ENCODE assay signal across 8 cellular contexts in genomic region chr18:74331404-74331803, GRCh38. TPM values are rescaled to one million over a fixed set of nuclear protein-coding genes. Genes with fewer than 3 reads are reported as not detected.
A peak's percentile ranks its signal among the peaks of the same experiment; 100 is the strongest.
DNase-seq lines count a peak whose midpoint lies in the region; ATAC-seq, FAIRE-seq and TF ChIP-seq lines count a peak whose summit lies in the region.

No MANE protein-coding gene starts in this region.

- ATAC-seq in GM12878: peak; percentile 79
- ATAC-seq in GM21737 (IDR thresholded peaks at IDR 0.05; ENCODE audit: unreplicated experiment): no peak

- no peak overlapping the region for H3K4me2 ChIP-seq in GM12878 (ENCODE audit: control insufficient read depth, insufficient read depth)
- H3K4me2 ChIP-seq in mesenchymal stem cell (ENCODE audit: low read length, poor library complexity, severe bottlenecking): no peak overlapping the region

- no peak overlapping the region for H4K8ac ChIP-seq in mesenchymal stem cell (ENCODE audit: low read length)

- no peaks in the 10 kb centered on the region for H3K79me1 ChIP-seq in mesenchymal stem cell (replicated peaks; ENCODE audit: low read length, poor library complexity, severe bottlenecking)

- H2BK120ac ChIP-seq in mesenchymal stem cell (ENCODE audit: low read depth, low read length): no peak overlapping the region

- H2BK12ac ChIP-seq in mesenchymal stem cell (ENCODE audit: low read length in 2 of 2): no peak overlapping the region

- H3K9ac ChIP-seq in GM12878 (ENCODE audit: control insufficient read depth, insufficient read depth, low read length): no peak overlapping the region
- H3K9ac ChIP-seq in mesenchymal stem cell (ENCODE audit: low read length): no peak overlapping the region

- H4K20me1 ChIP-seq in GM12878 (ENCODE audit: control insufficient read depth, insufficient read depth): no peaks in the 10 kb centered on the region

- no peaks in the 10 kb centered on the region for H3K79me2 ChIP-seq in GM12878 (ENCODE audit: control insufficient read depth, insufficient read depth, low read length)

- H2BK15ac ChIP-seq in mesenchymal stem cell (ENCODE audit: low read depth, poor library complexity, severe bottlenecking): no peak overlapping the region

- H3K4me3 ChIP-seq in GM12878 (no peak overlapping the region), mesenchymal stem cell (ENCODE audit: insufficient read depth in 1 of 2, low read depth in 1 of 2, low read length in 2 of 2) (no peak overlapping the region), coronary artery (no peak overlapping the region)

- RAD21 ChIA-PET in GM12878 (lab: Charles Lee; ENCODE audit: unreplicated experiment): no interaction called here

- in situ Hi-C loops in GM12878 (cut with MboI): loop anchor here (5.0 kb wide), 1 partner anchor 134 kb away; no protein-coding TSS in a partner anchor

- CTCF ChIA-PET in GM12878 (lab: Yijun Ruan, JAX): no interaction called here

- TF ChIP-seq RAD21 in GM12878 (IDR thresholded peaks at IDR 0.05; ENCODE audit: insufficient read depth, low read depth, low read length): 0 out of 2 replicates have a peak, but pooled peaks have one; percentile 27

- H2AFZ ChIP-seq in GM12878 (ENCODE audit: control insufficient read depth, low read depth, low read length): no peak overlapping the region
- H2AFZ ChIP-seq in mesenchymal stem cell (ENCODE audit: low read depth, low read length): no peak overlapping the region

- no peak for FAIRE-seq in GM12878 (lab: Jason Lieb, UNC)

- DNase-seq in EL: peak; percentile 56
- DNase-seq in HT1080 (ENCODE audit: low read depth): peak; percentile 64
- DNase-seq in GM12878 (ENCODE audit: low read depth, low spot score): no peak
- peak; percentile 54 for DNase-seq in mesenchymal stem cell
- no peak for DNase-seq in activated CD8-positive, alpha-beta memory T cell treated with anti-CD3 and anti-CD28 coated beads, Interleukin-2, amount 50 U/mL, for 48 hours
- no peak for DNase-seq in coronary artery (ENCODE audit: low spot score)
- DNase-seq in activated naive CD4-positive, alpha-beta T cell treated with Interleukin-2 at 50 U/mL for 16 hours: no peak

- H3K14ac ChIP-seq in mesenchymal stem cell (ENCODE audit: low read length in 2 of 2): no peak overlapping the region

- H3K23ac ChIP-seq in mesenchymal stem cell (ENCODE audit: low read length in 2 of 2): no peak overlapping the region

- no peak overlapping the region for H4K91ac ChIP-seq in mesenchymal stem cell (ENCODE audit: low read length)

- H3K4ac ChIP-seq in mesenchymal stem cell (ENCODE audit: low read depth in 1 of 2, low read length in 2 of 2): no peak overlapping the region

- no peaks in the 10 kb centered on the region for H3K36me3 ChIP-seq in GM12878 (ENCODE audit: control insufficient read depth in 2 of 2, insufficient read depth in 2 of 2, low read length in 1 of 2)
- H3K36me3 ChIP-seq in mesenchymal stem cell (ENCODE audit: control insufficient read depth in 1 of 2, insufficient read depth in 2 of 2, low read depth in 1 of 2, low read length in 2 of 2): no peaks in the 10 kb centered on the region

- peak; percentile 32 to 39 (median 37); a peak in 5 of 6 replicates for TF ChIP-seq CTCF in GM12878 (IDR thresholded peaks at IDR 0.05 in 2 of 3, conservative IDR thresholded peaks at IDR 0.05 in 1 of 3; ENCODE audit: control insufficient read depth in 2 of 3, extremely low read depth in 1 of 3, insufficient read depth in 1 of 3, low read depth in 3 of 3, low read length in 3 of 3)
- TF ChIP-seq CTCF in coronary artery (IDR thresholded peaks at IDR 0.05): no peak

- TF ChIP-seq POLR2A in GM12878 (IDR thresholded peaks at IDR 0.05; ENCODE audit: low read depth, low read length): no peak

- no TSS peak for BruUV-seq in GM12878 (replicated peaks; lab: Mats Ljungman, UMichigan)

- 9% methylated on average over 2 of the region's 2 CpGs for whole genome bisulfite sequencing in GM12878 (ENCODE audit: insufficient coverage, insufficient replicate concordance, low lambda C conversion rate, missing lambda C conversion rate)
- 63% methylated on average over 1 of the region's 2 CpGs for WGBS in mesenchymal stem cell

- H3K4me1 ChIP-seq in GM12878 (ENCODE audit: control insufficient read depth, insufficient read depth, low read length) (peaks cover 5% of the 10 kb centered on the region), mesenchymal stem cell (ENCODE audit: control insufficient read depth, insufficient read depth, low read depth, low read length) (no peaks in the 10 kb centered on the region)

- H3K9me3 ChIP-seq in GM12878 (replicated peaks; ENCODE audit: control insufficient read depth, insufficient read depth, low read length) (peaks cover 3% of the 10 kb centered on the region; the same call in 2 of the 3 replicates), mesenchymal stem cell (ENCODE audit: control insufficient read depth, low read length) (no peaks in the 10 kb centered on the region)

- H3K27ac ChIP-seq in GM12878 (ENCODE audit: control insufficient read depth, insufficient read depth) (no peak overlapping the region), mesenchymal stem cell (ENCODE audit: low read length, poor library complexity, severe bottlenecking) (no peak overlapping the region), coronary artery (no peak overlapping the region)

- intact Hi-C loops in GM12878 (cut with micrococcal nuclease; ENCODE audit: unreplicated experiment): no loop called here

- H3K27me3 ChIP-seq in GM12878 (replicated peaks in 1 of 2; ENCODE audit: control insufficient read depth in 2 of 2, insufficient read depth in 2 of 2, low read length in 1 of 2): no peaks in the 10 kb centered on the region
- H3K27me3 ChIP-seq in mesenchymal stem cell (ENCODE audit: control insufficient read depth in 1 of 2, insufficient read depth in 1 of 2, low read length in 2 of 2): no peaks in the 10 kb centered on the region

- H3K18ac ChIP-seq in mesenchymal stem cell (ENCODE audit: low read depth in 1 of 2, low read length in 2 of 2): no peak overlapping the region

- no peak overlapping the region for H2BK5ac ChIP-seq in mesenchymal stem cell (ENCODE audit: low read depth, low read length, poor library complexity, severe bottlenecking)

- no peak for TF ChIP-seq EP300 in GM12878 (IDR thresholded peaks at IDR 0.05; ENCODE audit: borderline replicate concordance in 1 of 2, control insufficient read depth in 1 of 2, low read depth in 2 of 2, low read length in 2 of 2)

- no peak overlapping the region for H2AK5ac ChIP-seq in mesenchymal stem cell (ENCODE audit: low read length, severe bottlenecking)

- POLR2A ChIA-PET in GM12878 (lab: Charles Lee): no interaction called here

- SMC1A ChIA-PET in GM12878 (lab: Charles Lee; ENCODE audit: uncharacterized antibody, unreplicated experiment): no interaction called here

TF ChIP-seq in GM12878, 131 proteins besides CTCF, POLR2A, EP300 and RAD21 (continues in another document):
- TF ChIP-seq ZNF384 (IDR thresholded peaks at IDR 0.05; ENCODE audit: borderline replicate concordance, low read depth, low read length) (no peak), GATAD2B (conservative IDR thresholded peaks at IDR 0.05; ENCODE audit: low read depth) (no peak), HDGF (IDR thresholded peaks at IDR 0.05) (no peak), CHD4 (IDR thresholded peaks at IDR 0.05) (no peak), SMC3 (IDR thresholded peaks at IDR 0.05; ENCODE audit: borderline replicate concordance, low read length) (peak; percentile 29; the same call in 1 of the 2 replicates)

RNA-seq across cellular contexts. Expression of gene C18orf63, which starts 15.8 kb away (rescaled TPM):
- not detected in 2 replicates for total RNA-seq in HT1080 (2014; rRNA removed; shearing (Covaris generic))
- 0.05 TPM in 1 of 2 replicates, not detected in the other for polyA plus RNA-seq in HT1080 (2015; cell fraction: cytosol; rRNA removed)
- 0.08 TPM in 1 of 2 replicates, not detected in the other for polyA plus RNA-seq in HT1080 (2015; cell fraction: nucleus; rRNA removed)
- total RNA-seq in GM12878 (2013; cell fraction: nucleolus; rRNA removed): not detected in 2 replicates
- total RNA-seq in GM12878 (2014; rRNA removed) (not detected in 2 replicates), GM12878 (2014; rRNA removed; fragmentation: Illumina TruSeq; extraction: Trizol) (not detected in 2 replicates), GM12878 (2021) (not detected in 2 replicates)
- not detected for polyA plus RNA-seq in GM12878 (2011; ENCODE audit: low read depth)
- polyA plus RNA-seq in GM12878 (2011; rRNA removed) (not detected in 2 replicates), GM12878 (2014; fragmentation: Illumina TruSeq; extraction: Trizol) (not detected in 2 replicates), GM12878 (2014; fragmentation: Nextera tagmentation; extraction: Ambion mirVana) (not detected), GM12878 (2014; rRNA removed) (not detected in 2 replicates), GM12878 (2016; fragmentation: Nextera tagmentation; extraction: Ambion mirVana) (not detected)
- not detected in 2 replicates for polyA plus RNA-seq in GM12878 (2011; cell fraction: cytosol; rRNA removed)
- not detected in 2 replicates for polyA plus RNA-seq in GM12878 (2011; cell fraction: nucleus; rRNA removed)
- not detected in 2 replicates for polyA plus RNA-seq in GM12878 (2012)
- polyA minus RNA-seq in GM12878 (2011; rRNA and poly(A)+ RNA removed): not detected in 2 replicates
- not detected in 2 replicates for polyA minus RNA-seq in GM12878 (2011; cell fraction: cytosol; rRNA and poly(A)+ RNA removed)
- not detected in 2 replicates for polyA minus RNA-seq in GM12878 (2011; cell fraction: nucleus; rRNA and poly(A)+ RNA removed)
- polyA plus RNA-seq in mesenchymal stem cell (2013, experiment 1 of 2): not detected
- polyA plus RNA-seq in mesenchymal stem cell (2013, experiment 2 of 2): not detected

RNA-seq across cellular contexts. Expression of gene CYB5A, which starts 39.6 kb away (rescaled TPM):
- total RNA-seq in HT1080 (2014; rRNA removed; shearing (Covaris generic)): 24.2 and 37.6 TPM in 2 replicates
- polyA plus RNA-seq in HT1080 (2015; cell fraction: cytosol; rRNA removed): 20.8 and 24.9 TPM in 2 replicates
- polyA plus RNA-seq in HT1080 (2015; cell fraction: nucleus; rRNA removed): 7.6 and 10.2 TPM in 2 replicates
- 49.2 and 49.6 TPM in 2 replicates for total RNA-seq in GM12878 (2013; cell fraction: nucleolus; rRNA removed)
- total RNA-seq in GM12878 (2014; rRNA removed): 63.2 and 76.9 TPM in 2 replicates
- 63.9 and 68.7 TPM in 2 replicates for total RNA-seq in GM12878 (2014; rRNA removed; fragmentation: Illumina TruSeq; extraction: Trizol)
- total RNA-seq in GM12878 (2021): 60.2 and 60.4 TPM in 2 replicates
- polyA plus RNA-seq in GM12878 (2011; ENCODE audit: low read depth): 29.6 TPM
- polyA plus RNA-seq in GM12878 (2011; rRNA removed): 106 and 119 TPM in 2 replicates
- 126 and 164 TPM in 2 replicates for polyA plus RNA-seq in GM12878 (2011; cell fraction: cytosol; rRNA removed)
- 57.7 and 65.9 TPM in 2 replicates for polyA plus RNA-seq in GM12878 (2011; cell fraction: nucleus; rRNA removed)
- polyA plus RNA-seq in GM12878 (2012): 46.7 and 56.5 TPM in 2 replicates
- polyA plus RNA-seq in GM12878 (2014; fragmentation: Illumina TruSeq; extraction: Trizol): 78.6 and 87.4 TPM in 2 replicates
- 100 to 1,000 TPM; 120 to 129 TPM for polyA plus RNA-seq in GM12878 (2014; fragmentation: Nextera tagmentation; extraction: Ambion mirVana)
- polyA plus RNA-seq in GM12878 (2014; rRNA removed): 57.8 and 76.8 TPM in 2 replicates
- 100 to 1,000 TPM; 119 to 122 TPM for polyA plus RNA-seq in GM12878 (2016; fragmentation: Nextera tagmentation; extraction: Ambion mirVana)
- 30.7 and 34.2 TPM in 2 replicates for polyA minus RNA-seq in GM12878 (2011; rRNA and poly(A)+ RNA removed)
- 8.8 and 20.5 TPM in 2 replicates for polyA minus RNA-seq in GM12878 (2011; cell fraction: cytosol; rRNA and poly(A)+ RNA removed)
- polyA minus RNA-seq in GM12878 (2011; cell fraction: nucleus; rRNA and poly(A)+ RNA removed): 8.0 and 8.1 TPM in 2 replicates
- 65.7 TPM for polyA plus RNA-seq in mesenchymal stem cell (2013, experiment 1 of 2)
- polyA plus RNA-seq in mesenchymal stem cell (2013, experiment 2 of 2): 74.5 TPM

Comparison
In these comparisons a context has a peak if more than half of its experiments do, and no peak if none do; other contexts are left out.
1. DNase-seq: peak in EL (single experiment), HT1080 (single experiment) and mesenchymal stem cell (single experiment); none in GM12878 (single experiment), activated CD8-positive, alpha-beta memory T cell treated with anti-CD3 and anti-CD28 coated beads, Interleukin-2, amount 50 U/mL, for 48 hours (single experiment), coronary artery (single experiment) and activated naive CD4-positive, alpha-beta T cell treated with Interleukin-2 at 50 U/mL for 16 hours (single experiment).